ENCODE assay signal across 1 cellular context in the genomic region with DNA sequence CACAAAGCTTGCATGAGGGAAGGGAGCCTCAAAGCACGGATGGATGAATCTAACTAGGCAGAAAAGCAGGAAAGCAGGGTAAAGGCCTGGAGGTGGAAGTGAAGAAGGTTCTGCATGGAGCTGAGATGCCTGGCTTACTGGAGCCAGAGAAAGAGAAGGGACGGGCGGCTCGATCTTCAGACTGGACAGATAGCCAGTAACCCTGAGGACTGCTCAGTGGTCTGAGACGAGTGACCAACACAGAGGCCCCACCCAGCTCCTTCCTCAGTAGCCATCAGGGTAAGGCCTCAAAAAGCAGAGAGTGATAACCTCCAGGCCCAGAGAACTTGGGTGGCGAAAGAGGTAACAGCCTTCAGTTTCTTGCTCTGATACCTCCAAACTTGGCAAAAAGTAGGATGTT.
TF ChIP-seq lines count a peak whose summit lies in the region.

No MANE protein-coding gene starts in this region.

TF ChIP-seq in H1, 55 proteins besides CTCF, POLR2A, EP300 and RAD21:
- no peak for TF ChIP-seq SP4 (IDR thresholded peaks at IDR 0.05; ENCODE audit: low read length)
- TF ChIP-seq MAX (IDR thresholded peaks at IDR 0.05): no peak
- no peak for TF ChIP-seq TAF1 (IDR thresholded peaks at IDR 0.05; ENCODE audit: low read depth, low read length)
- no peak for TF ChIP-seq CEBPB (IDR thresholded peaks at IDR 0.05; ENCODE audit: low read depth, low read length)
- TF ChIP-seq, protein P1, sequence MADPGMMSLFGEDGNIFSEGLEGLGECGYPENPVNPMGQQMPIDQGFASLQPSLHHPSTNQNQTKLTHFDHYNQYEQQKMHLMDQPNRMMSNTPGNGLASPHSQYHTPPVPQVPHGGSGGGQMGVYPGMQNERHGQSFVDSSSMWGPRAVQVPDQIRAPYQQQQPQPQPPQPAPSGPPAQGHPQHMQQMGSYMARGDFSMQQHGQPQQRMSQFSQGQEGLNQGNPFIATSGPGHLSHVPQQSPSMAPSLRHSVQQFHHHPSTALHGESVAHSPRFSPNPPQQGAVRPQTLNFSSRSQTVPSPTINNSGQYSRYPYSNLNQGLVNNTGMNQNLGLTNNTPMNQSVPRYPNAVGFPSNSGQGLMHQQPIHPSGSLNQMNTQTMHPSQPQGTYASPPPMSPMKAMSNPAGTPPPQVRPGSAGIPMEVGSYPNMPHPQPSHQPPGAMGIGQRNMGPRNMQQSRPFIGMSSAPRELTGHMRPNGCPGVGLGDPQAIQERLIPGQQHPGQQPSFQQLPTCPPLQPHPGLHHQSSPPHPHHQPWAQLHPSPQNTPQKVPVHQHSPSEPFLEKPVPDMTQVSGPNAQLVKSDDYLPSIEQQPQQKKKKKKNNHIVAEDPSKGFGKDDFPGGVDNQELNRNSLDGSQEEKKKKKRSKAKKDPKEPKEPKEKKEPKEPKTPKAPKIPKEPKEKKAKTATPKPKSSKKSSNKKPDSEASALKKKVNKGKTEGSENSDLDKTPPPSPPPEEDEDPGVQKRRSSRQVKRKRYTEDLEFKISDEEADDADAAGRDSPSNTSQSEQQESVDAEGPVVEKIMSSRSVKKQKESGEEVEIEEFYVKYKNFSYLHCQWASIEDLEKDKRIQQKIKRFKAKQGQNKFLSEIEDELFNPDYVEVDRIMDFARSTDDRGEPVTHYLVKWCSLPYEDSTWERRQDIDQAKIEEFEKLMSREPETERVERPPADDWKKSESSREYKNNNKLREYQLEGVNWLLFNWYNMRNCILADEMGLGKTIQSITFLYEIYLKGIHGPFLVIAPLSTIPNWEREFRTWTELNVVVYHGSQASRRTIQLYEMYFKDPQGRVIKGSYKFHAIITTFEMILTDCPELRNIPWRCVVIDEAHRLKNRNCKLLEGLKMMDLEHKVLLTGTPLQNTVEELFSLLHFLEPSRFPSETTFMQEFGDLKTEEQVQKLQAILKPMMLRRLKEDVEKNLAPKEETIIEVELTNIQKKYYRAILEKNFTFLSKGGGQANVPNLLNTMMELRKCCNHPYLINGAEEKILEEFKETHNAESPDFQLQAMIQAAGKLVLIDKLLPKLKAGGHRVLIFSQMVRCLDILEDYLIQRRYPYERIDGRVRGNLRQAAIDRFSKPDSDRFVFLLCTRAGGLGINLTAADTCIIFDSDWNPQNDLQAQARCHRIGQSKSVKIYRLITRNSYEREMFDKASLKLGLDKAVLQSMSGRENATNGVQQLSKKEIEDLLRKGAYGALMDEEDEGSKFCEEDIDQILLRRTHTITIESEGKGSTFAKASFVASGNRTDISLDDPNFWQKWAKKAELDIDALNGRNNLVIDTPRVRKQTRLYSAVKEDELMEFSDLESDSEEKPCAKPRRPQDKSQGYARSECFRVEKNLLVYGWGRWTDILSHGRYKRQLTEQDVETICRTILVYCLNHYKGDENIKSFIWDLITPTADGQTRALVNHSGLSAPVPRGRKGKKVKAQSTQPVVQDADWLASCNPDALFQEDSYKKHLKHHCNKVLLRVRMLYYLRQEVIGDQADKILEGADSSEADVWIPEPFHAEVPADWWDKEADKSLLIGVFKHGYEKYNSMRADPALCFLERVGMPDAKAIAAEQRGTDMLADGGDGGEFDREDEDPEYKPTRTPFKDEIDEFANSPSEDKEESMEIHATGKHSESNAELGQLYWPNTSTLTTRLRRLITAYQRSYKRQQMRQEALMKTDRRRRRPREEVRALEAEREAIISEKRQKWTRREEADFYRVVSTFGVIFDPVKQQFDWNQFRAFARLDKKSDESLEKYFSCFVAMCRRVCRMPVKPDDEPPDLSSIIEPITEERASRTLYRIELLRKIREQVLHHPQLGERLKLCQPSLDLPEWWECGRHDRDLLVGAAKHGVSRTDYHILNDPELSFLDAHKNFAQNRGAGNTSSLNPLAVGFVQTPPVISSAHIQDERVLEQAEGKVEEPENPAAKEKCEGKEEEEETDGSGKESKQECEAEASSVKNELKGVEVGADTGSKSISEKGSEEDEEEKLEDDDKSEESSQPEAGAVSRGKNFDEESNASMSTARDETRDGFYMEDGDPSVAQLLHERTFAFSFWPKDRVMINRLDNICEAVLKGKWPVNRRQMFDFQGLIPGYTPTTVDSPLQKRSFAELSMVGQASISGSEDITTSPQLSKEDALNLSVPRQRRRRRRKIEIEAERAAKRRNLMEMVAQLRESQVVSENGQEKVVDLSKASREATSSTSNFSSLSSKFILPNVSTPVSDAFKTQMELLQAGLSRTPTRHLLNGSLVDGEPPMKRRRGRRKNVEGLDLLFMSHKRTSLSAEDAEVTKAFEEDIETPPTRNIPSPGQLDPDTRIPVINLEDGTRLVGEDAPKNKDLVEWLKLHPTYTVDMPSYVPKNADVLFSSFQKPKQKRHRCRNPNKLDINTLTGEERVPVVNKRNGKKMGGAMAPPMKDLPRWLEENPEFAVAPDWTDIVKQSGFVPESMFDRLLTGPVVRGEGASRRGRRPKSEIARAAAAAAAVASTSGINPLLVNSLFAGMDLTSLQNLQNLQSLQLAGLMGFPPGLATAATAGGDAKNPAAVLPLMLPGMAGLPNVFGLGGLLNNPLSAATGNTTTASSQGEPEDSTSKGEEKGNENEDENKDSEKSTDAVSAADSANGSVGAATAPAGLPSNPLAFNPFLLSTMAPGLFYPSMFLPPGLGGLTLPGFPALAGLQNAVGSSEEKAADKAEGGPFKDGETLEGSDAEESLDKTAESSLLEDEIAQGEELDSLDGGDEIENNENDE (IDR thresholded peaks at IDR 0.05; ENCODE audit: insufficient replicate concordance, low read length): no peak
- no peak for TF ChIP-seq RNF2 (IDR thresholded peaks at IDR 0.05; ENCODE audit: borderline replicate concordance, low read depth, low read length, missing control alignments, poor library complexity, severe bottlenecking)
- no peak for TF ChIP-seq POU5F1 (IDR thresholded peaks at IDR 0.05; ENCODE audit: low read depth, low read length)
- no peak for TF ChIP-seq HDAC2 (IDR thresholded peaks at IDR 0.05; ENCODE audit: borderline replicate concordance in 1 of 2, low read depth in 2 of 2, low read length in 2 of 2)
- TF ChIP-seq NANOG (IDR thresholded peaks at IDR 0.05; ENCODE audit: insufficient read depth, low read depth, low read length, poor library complexity, severe bottlenecking): no peak
- no peak for TF ChIP-seq EGR1 (IDR thresholded peaks at IDR 0.05; ENCODE audit: borderline replicate concordance, low read depth, low read length)
- no peak for TF ChIP-seq RFX5 (IDR thresholded peaks at IDR 0.05; ENCODE audit: borderline replicate concordance, low read depth, low read length)
